In genomic region chr7:100817097-100817496, GRCh38 we compare ENCODE assay signal across 22 cellular contexts. TPM values are rescaled to one million over a fixed set of nuclear protein-coding genes. Genes with fewer than 3 reads are reported as not detected.
A peak's percentile ranks its signal among the peaks of the same experiment; 100 is the strongest.
DNase-seq lines count a peak whose midpoint lies in the region; ATAC-seq, FAIRE-seq and TF ChIP-seq lines count a peak whose summit lies in the region.
"Had no signal": no experiment of that assay in that cellular context is flagged by ENCODE, and none has a peak within 500 bp of the region (broad histone marks: within the 10 kb centered on the region; RNA-seq: fewer than 3 reads in every experiment).

No MANE protein-coding gene starts in this region.

- no peak overlapping the region for H3K9ac ChIP-seq in K562 (ENCODE audit: insufficient read depth in 1 of 2, low read depth in 2 of 2, low read length in 2 of 2)
- H3K9ac ChIP-seq: GM23248, KMS-11 had no signal

- H3K27me3 ChIP-seq in K562 (ENCODE audit: control insufficient read depth in 2 of 2, insufficient read depth in 2 of 2, low read length in 2 of 2), result no peaks in the 10 kb centered on the region
- H3K27me3 ChIP-seq in ovary, result no peaks in the 10 kb centered on the region

- peak; percentile 2 for DNase-seq in D721Med (ENCODE audit: insufficient read length, low spot score)
- peak in 2 of 4 experiments; percentile 8 for DNase-seq in K562 (ENCODE audit: extremely low read depth in 1 of 4, low spot score in 3 of 4)
- DNase-seq in nephron progenitor cell, result no peak
- no peak for DNase-seq in stimulated activated naive B cell treated with anti-CD40 and anti-IgM and Interleukin-4, amounts not matched to agents 10 μg/mL and 1 μg/mL and 100 μg/mL, for 72 hours
- no peak for DNase-seq in activated T-cell treated with anti-CD3 and anti-CD28 coated beads, Interleukin-2, amount 50 U/mL, for 72 hours
- no peak for DNase-seq in ovary
- DNase-seq: ACHN; AML-193; Calu3; CD4-positive, alpha-beta memory T cell; GM23248; HFFc6 had no signal

- H3K36me3 ChIP-seq in K562 (ENCODE audit: control insufficient read depth, insufficient read depth, low read length), result peaks cover 96% of the 10 kb centered on the region
- H3K36me3 ChIP-seq in ovary, result no peaks in the 10 kb centered on the region

- no peaks in the 10 kb centered on the region for H4K20me1 ChIP-seq in K562 (replicated peaks; ENCODE audit: control insufficient read depth, insufficient read depth, low read length)

- TF ChIP-seq EP300 in K562 (IDR thresholded peaks at IDR 0.05; ENCODE audit: low read length) (no peak), ovary (IDR thresholded peaks at IDR 0.05) (no peak)

- POLR2A ChIA-PET in K562 (lab: Yijun Ruan, JAX), result interaction anchor here (0.8 to 1.6 kb wide), 4 partner anchors 12 to 15 kb away, joined by 3 to 7 read pairs (median 4); no protein-coding TSS in a partner anchor

- H3K9me1 ChIP-seq in K562 (ENCODE audit: control insufficient read depth, insufficient read depth, low read length), result no peaks in the 10 kb centered on the region

- no peaks in the 10 kb centered on the region for H3K27me3 Mint-ChIP-seq in nephron progenitor cell (ENCODE audit: low read depth, poor library complexity)
- no peaks in the 10 kb centered on the region for H3K27me3 Mint-ChIP-seq in stimulated activated naive B cell treated with anti-CD40 and anti-IgM and Interleukin-4, amounts not matched to agents 10 μg/mL and 1 μg/mL and 100 μg/mL, for 72 hours
- H3K27me3 Mint-ChIP-seq in activated T-cell treated with anti-CD3 and anti-CD28 coated beads, Interleukin-2, amount 50 U/mL, for 72 hours (ENCODE audit: low read depth), result no peaks in the 10 kb centered on the region
- H3K27me3 Mint-ChIP-seq: CD4-positive, alpha-beta memory T cell had no signal

- H3K36me3 Mint-ChIP-seq in nephron progenitor cell (ENCODE audit: low read depth), result peaks cover 71% of the 10 kb centered on the region
- H3K36me3 Mint-ChIP-seq in stimulated activated naive B cell treated with anti-CD40 and anti-IgM and Interleukin-4, amounts not matched to agents 10 μg/mL and 1 μg/mL and 100 μg/mL, for 72 hours, result peaks cover 4% of the 10 kb centered on the region in 2 donors
- H3K36me3 Mint-ChIP-seq in activated T-cell treated with anti-CD3 and anti-CD28 coated beads, Interleukin-2, amount 50 U/mL, for 72 hours (ENCODE audit: insufficient read depth in 2 of 2), result no peaks in the 10 kb centered on the region

- H3K27ac ChIP-seq in K562 (ENCODE audit: extremely low read depth, low read depth, low read length) (no peak overlapping the region), ovary (no peak overlapping the region)
- H3K27ac ChIP-seq: GM23248, KMS-11 had no signal

- H3K9me3 Mint-ChIP-seq in nephron progenitor cell, result no peaks in the 10 kb centered on the region
- H3K9me3 Mint-ChIP-seq in stimulated activated naive B cell treated with anti-CD40 and anti-IgM and Interleukin-4, amounts not matched to agents 10 μg/mL and 1 μg/mL and 100 μg/mL, for 72 hours, result no peaks in the 10 kb centered on the region
- H3K9me3 Mint-ChIP-seq in activated T-cell treated with anti-CD3 and anti-CD28 coated beads, Interleukin-2, amount 50 U/mL, for 72 hours, result no peaks in the 10 kb centered on the region
- H3K9me3 Mint-ChIP-seq: CD4-positive, alpha-beta memory T cell; HFFc6 had no signal

- H3K4me2 ChIP-seq in K562 (ENCODE audit: insufficient read depth, low read length), result no peak overlapping the region
- H3K4me2 ChIP-seq: KMS-11 had no signal

- intact Hi-C loops in K562 (cut with micrococcal nuclease) (no loop called here), ovary (cut with DNase I) (no loop called here)

- no peak overlapping the region for H3K4me3 Mint-ChIP-seq in nephron progenitor cell
- H3K4me3 Mint-ChIP-seq in stimulated activated naive B cell treated with anti-CD40 and anti-IgM and Interleukin-4, amounts not matched to agents 10 μg/mL and 1 μg/mL and 100 μg/mL, for 72 hours, result no peak overlapping the region
- no peak overlapping the region for H3K4me3 Mint-ChIP-seq in activated T-cell treated with anti-CD3 and anti-CD28 coated beads, Interleukin-2, amount 50 U/mL, for 72 hours
- H3K4me3 Mint-ChIP-seq: CD14-positive monocyte; CD4-positive, alpha-beta memory T cell; HFFc6 had no signal

- H3K27ac Mint-ChIP-seq in nephron progenitor cell, result peak overlapping the region; percentile 89
- H3K27ac Mint-ChIP-seq in stimulated activated naive B cell treated with anti-CD40 and anti-IgM and Interleukin-4, amounts not matched to agents 10 μg/mL and 1 μg/mL and 100 μg/mL, for 72 hours, result peak overlapping the region; percentile 37
- no peak overlapping the region for H3K27ac Mint-ChIP-seq in activated T-cell treated with anti-CD3 and anti-CD28 coated beads, Interleukin-2, amount 50 U/mL, for 72 hours
- H3K27ac Mint-ChIP-seq: HFFc6 had no signal

- 94% methylated on average over 19 of the region's 19 CpGs for WGBS in K562 (ENCODE audit: insufficient coverage, low coverage, missing lambda C conversion rate)
- 96 to 97% (median 97%) methylated on average over 19 of the region's 19 CpGs for WGBS in ovary, 3 donors

- H3K4me1 ChIP-seq in K562 (replicated peaks in 1 of 2; ENCODE audit: control insufficient read depth in 2 of 2, insufficient read depth in 2 of 2, low read length in 2 of 2), result peaks cover 0 to 27% of the 10 kb centered on the region in 2 experiments; a peak in 3 of 5 replicates
- no peaks in the 10 kb centered on the region for H3K4me1 ChIP-seq in ovary (ENCODE audit: insufficient read depth)

- no peak overlapping the region for H2AFZ ChIP-seq in K562 (ENCODE audit: low read depth, low read length)
- H2AFZ ChIP-seq: GM23248 had no signal

- ATAC-seq in K562, result no peak
- ATAC-seq in stimulated activated naive B cell treated with anti-CD40 and anti-IgM and Interleukin-4, amounts not matched to agents 10 μg/mL and 1 μg/mL and 100 μg/mL, for 72 hours (replicated peaks), result no peak
- no peak for ATAC-seq in activated T-cell treated with anti-CD3 and anti-CD28 coated beads, Interleukin-2, amount 50 U/mL, for 72 hours (replicated peaks in 1 of 2)
- ATAC-seq in GM21367 (IDR thresholded peaks at IDR 0.05; ENCODE audit: unreplicated experiment), result no peak
- ATAC-seq in HG02759 (IDR thresholded peaks at IDR 0.05; ENCODE audit: unreplicated experiment), result no peak
- ATAC-seq: HCT116 had no signal

- no peaks in the 10 kb centered on the region for H3K79me2 ChIP-seq in K562 (ENCODE audit: control insufficient read depth, insufficient read depth, low read length)

- H3K4me3 ChIP-seq in K562 (no peak overlapping the region), ovary (no peak overlapping the region)
- H3K4me3 ChIP-seq: GM23248 had no signal

- no peak for FAIRE-seq in D721Med (lab: Jason Lieb, UNC)
- no peak for FAIRE-seq in K562 (lab: Jason Lieb, UNC)
- FAIRE-seq: A204.1, G401.6, GM12891, GM19239, H54 had no signal

- in situ Hi-C loops in K562 (cut with MboI), result no loop called here

- no peak for TF ChIP-seq RAD21 in K562 (CRISPR knock-in tag; conservative IDR thresholded peaks at IDR 0.05 in 1 of 2, IDR thresholded peaks at IDR 0.05 in 1 of 2)

- H3K4me1 Mint-ChIP-seq in nephron progenitor cell, result no peaks in the 10 kb centered on the region
- no peaks in the 10 kb centered on the region for H3K4me1 Mint-ChIP-seq in stimulated activated naive B cell treated with anti-CD40 and anti-IgM and Interleukin-4, amounts not matched to agents 10 μg/mL and 1 μg/mL and 100 μg/mL, for 72 hours
- H3K4me1 Mint-ChIP-seq in activated T-cell treated with anti-CD3 and anti-CD28 coated beads, Interleukin-2, amount 50 U/mL, for 72 hours (ENCODE audit: low read depth), result no peaks in the 10 kb centered on the region

- no peaks in the 10 kb centered on the region for H3K9me3 ChIP-seq in K562 (replicated peaks; ENCODE audit: control insufficient read depth, insufficient read depth, low read depth, low read length)
- no peaks in the 10 kb centered on the region for H3K9me3 ChIP-seq in ovary

- no peak for TF ChIP-seq CTCF in D721Med (IDR thresholded peaks at IDR 0.05; ENCODE audit: insufficient read depth, missing control alignments)
- no peak for TF ChIP-seq CTCF in K562 (IDR thresholded peaks at IDR 0.05 in 2 of 3, conservative IDR thresholded peaks at IDR 0.05 in 1 of 3; ENCODE audit: insufficient read depth in 2 of 3, low read depth in 1 of 3, low read length in 3 of 3)
- TF ChIP-seq CTCF in nephron progenitor cell (IDR thresholded peaks at IDR 0.05), result no peak
- no peak for TF ChIP-seq CTCF in ovary (IDR thresholded peaks at IDR 0.05)

- no peak; the same call in 1 of the 2 replicates for TF ChIP-seq POLR2A in K562 (conservative IDR thresholded peaks at IDR 0.05)
- no peak for TF ChIP-seq POLR2A in ovary (IDR thresholded peaks at IDR 0.05)

- CTCF ChIA-PET in K562 (lab: Yijun Ruan, JAX; ENCODE audit: low intra/inter-chr PET ratio), result no interaction called here

- no TSS peak for BruUV-seq in K562 (replicated peaks; lab: Mats Ljungman, UMichigan)

RNA-seq across cellular contexts. Expression of gene EPHB4, which starts 10.2 kb away (rescaled TPM):
- total RNA-seq in K562 (2011; cell fraction: chromatin; rRNA removed; ENCODE audit: low replicate concordance), result 106 and 250 TPM in 2 replicates
- total RNA-seq in K562 (2011; cell fraction: nucleolus; rRNA removed), result 202 and 205 TPM in 2 replicates
- total RNA-seq in K562 (2011; cell fraction: nucleoplasm; rRNA removed), result 138 and 149 TPM in 2 replicates
- 65.2 and 85.5 TPM in 2 replicates for total RNA-seq in K562 (2014; rRNA removed)
- total RNA-seq in K562 (2014; rRNA removed; fragmentation: Illumina TruSeq; extraction: Trizol), result 26.4 and 34.2 TPM in 2 replicates
- 44.9 and 45.9 TPM in 2 replicates for total RNA-seq in K562 (2015; rRNA removed; fragmentation: Illumina TruSeq; extraction: Trizol)
- 81.5 and 82.1 TPM in 2 replicates for total RNA-seq in K562 (2021)
- polyA plus RNA-seq in K562 (2011; rRNA removed), result 37.7 and 37.9 TPM in 2 replicates
- polyA plus RNA-seq in K562 (2011; cell fraction: cytosol; rRNA removed), result 44.9 and 59.3 TPM in 2 replicates
- polyA plus RNA-seq in K562 (2011; cell fraction: nucleus; rRNA removed), result 50.6 and 88.1 TPM in 2 replicates
- 38.4 and 60.7 TPM in 2 replicates for polyA plus RNA-seq in K562 (2012)
- 36.4 and 55.3 TPM in 2 replicates for polyA plus RNA-seq in K562 (2014; fragmentation: Illumina TruSeq; extraction: Trizol)
- polyA plus RNA-seq in K562 (2014; fragmentation: Nextera tagmentation; extraction: Ambion mirVana), result 1 to 10 TPM; 1.2 to 1.5 TPM
- 47.0 and 50.6 TPM in 2 replicates for polyA plus RNA-seq in K562 (2014; rRNA removed)
- polyA minus RNA-seq in K562 (2011; rRNA and poly(A)+ RNA removed), result 45.6 and 89.1 TPM in 2 replicates
- polyA minus RNA-seq in K562 (2011; cell fraction: cytosol; rRNA and poly(A)+ RNA removed), result 46.9 and 57.9 TPM in 2 replicates
- polyA minus RNA-seq in K562 (2011; cell fraction: nucleus; rRNA and poly(A)+ RNA removed), result 28.0 and 29.8 TPM in 2 replicates
- 1 to 10 TPM; 2.4 to 3.4 TPM for total RNA-seq in activated T-cell treated with anti-CD3 and anti-CD28 coated beads, Interleukin-2, amount 50 U/mL, for 72 hours
- 100 to 1,000 TPM in 3 of 7 donors, 10 to 100 TPM in 4; 31.0 to 119 (median 89.8) TPM for total RNA-seq in ovary
- polyA plus RNA-seq in ovary, result 10 to 100 TPM; 24.4 to 38.2 TPM

RNA-seq across cellular contexts. Expression of gene SLC12A9, which starts 35.4 kb away (rescaled TPM):
- 27.9 and 65.1 TPM in 2 replicates for total RNA-seq in K562 (2011; cell fraction: chromatin; rRNA removed; ENCODE audit: low replicate concordance)
- total RNA-seq in K562 (2011; cell fraction: nucleolus; rRNA removed), result 41.7 and 43.0 TPM in 2 replicates
- 36.7 and 51.5 TPM in 2 replicates for total RNA-seq in K562 (2011; cell fraction: nucleoplasm; rRNA removed)
- total RNA-seq in K562 (2014; rRNA removed) (10.7 and 13.8 TPM in 2 replicates), K562 (2014; rRNA removed; fragmentation: Illumina TruSeq; extraction: Trizol) (3.3 and 6.1 TPM in 2 replicates), K562 (2015; rRNA removed; fragmentation: Illumina TruSeq; extraction: Trizol) (7.9 and 10.7 TPM in 2 replicates), K562 (2021) (18.7 and 20.2 TPM in 2 replicates), ovary (10 to 100 TPM; 10.1 to 31.8 (median 26.9) TPM)
- polyA plus RNA-seq in K562 (2011; rRNA removed) (8.4 and 10.6 TPM in 2 replicates), K562 (2014; fragmentation: Illumina TruSeq; extraction: Trizol) (11.7 and 13.7 TPM in 2 replicates), K562 (2014; fragmentation: Nextera tagmentation; extraction: Ambion mirVana) (under 1 TPM; 0.06 to 0.17 TPM), K562 (2014; rRNA removed) (14.6 and 15.6 TPM in 2 replicates), ovary (10 to 100 TPM in 1 of 2 donors, 1 to 10 TPM in 1; 4.7 to 20.9 TPM)
- polyA plus RNA-seq in K562 (2011; cell fraction: cytosol; rRNA removed), result 7.7 and 17.8 TPM in 2 replicates
- 38.4 and 65.5 TPM in 2 replicates for polyA plus RNA-seq in K562 (2011; cell fraction: nucleus; rRNA removed)
- polyA plus RNA-seq in K562 (2012), result 14.9 and 15.6 TPM in 2 replicates
- polyA minus RNA-seq in K562 (2011; rRNA and poly(A)+ RNA removed), result 3.3 and 4.6 TPM in 2 replicates
- polyA minus RNA-seq in K562 (2011; cell fraction: cytosol; rRNA and poly(A)+ RNA removed), result 8.4 and 8.9 TPM in 2 replicates
- polyA minus RNA-seq in K562 (2011; cell fraction: nucleus; rRNA and poly(A)+ RNA removed), result 5.8 and 7.0 TPM in 2 replicates
- 10 to 100 TPM; 17.6 to 20.1 TPM for total RNA-seq in activated T-cell treated with anti-CD3 and anti-CD28 coated beads, Interleukin-2, amount 50 U/mL, for 72 hours

RNA-seq across cellular contexts. Expression of gene TRIP6, which starts 50.1 kb away (rescaled TPM):
- total RNA-seq in K562 (2011; cell fraction: chromatin; rRNA removed; ENCODE audit: low replicate concordance), result 66.0 and 118 TPM in 2 replicates
- 92.2 and 99.2 TPM in 2 replicates for total RNA-seq in K562 (2011; cell fraction: nucleolus; rRNA removed)
- 66.9 and 80.3 TPM in 2 replicates for total RNA-seq in K562 (2011; cell fraction: nucleoplasm; rRNA removed)
- 104 and 108 TPM in 2 replicates for total RNA-seq in K562 (2014; rRNA removed)
- total RNA-seq in K562 (2014; rRNA removed; fragmentation: Illumina TruSeq; extraction: Trizol), result 28.3 and 28.9 TPM in 2 replicates
- 85.7 and 90.5 TPM in 2 replicates for total RNA-seq in K562 (2015; rRNA removed; fragmentation: Illumina TruSeq; extraction: Trizol)
- total RNA-seq in K562 (2021), result 141 and 148 TPM in 2 replicates
- 48.5 and 54.0 TPM in 2 replicates for polyA plus RNA-seq in K562 (2011; rRNA removed)
- polyA plus RNA-seq in K562 (2011; cell fraction: cytosol; rRNA removed), result 55.2 and 103 TPM in 2 replicates
- 104 and 125 TPM in 2 replicates for polyA plus RNA-seq in K562 (2011; cell fraction: nucleus; rRNA removed)
- polyA plus RNA-seq in K562 (2012), result 96.4 and 111 TPM in 2 replicates
- 35.6 and 78.2 TPM in 2 replicates for polyA plus RNA-seq in K562 (2014; fragmentation: Illumina TruSeq; extraction: Trizol)
- 10 to 100 TPM in 1 of 2 experiments, 1 to 10 TPM in 1; 5.9 to 12.0 TPM for polyA plus RNA-seq in K562 (2014; fragmentation: Nextera tagmentation; extraction: Ambion mirVana)
- polyA plus RNA-seq in K562 (2014; rRNA removed), result 103 and 112 TPM in 2 replicates
- 16.6 and 36.4 TPM in 2 replicates for polyA minus RNA-seq in K562 (2011; rRNA and poly(A)+ RNA removed)
- 27.3 and 36.2 TPM in 2 replicates for polyA minus RNA-seq in K562 (2011; cell fraction: cytosol; rRNA and poly(A)+ RNA removed)
- 31.2 and 31.5 TPM in 2 replicates for polyA minus RNA-seq in K562 (2011; cell fraction: nucleus; rRNA and poly(A)+ RNA removed)
- total RNA-seq in activated T-cell treated with anti-CD3 and anti-CD28 coated beads, Interleukin-2, amount 50 U/mL, for 72 hours, result 10 to 100 TPM; 28.3 to 31.5 TPM
- 10 to 100 TPM; 42.9 to 98.8 (median 82.0) TPM for total RNA-seq in ovary
- polyA plus RNA-seq in ovary, result 10 to 100 TPM; 17.3 to 72.5 TPM

RNA-seq across cellular contexts. Expression of gene SRRT, which starts 57.8 kb away (rescaled TPM):
- total RNA-seq in K562 (2011; cell fraction: chromatin; rRNA removed; ENCODE audit: low replicate concordance), result 448 and 751 TPM in 2 replicates
- total RNA-seq in K562 (2011; cell fraction: nucleolus; rRNA removed), result 282 and 327 TPM in 2 replicates
- total RNA-seq in K562 (2011; cell fraction: nucleoplasm; rRNA removed), result 310 and 324 TPM in 2 replicates
- total RNA-seq in K562 (2014; rRNA removed), result 155 and 156 TPM in 2 replicates
- total RNA-seq in K562 (2014; rRNA removed; fragmentation: Illumina TruSeq; extraction: Trizol), result 51.8 and 71.6 TPM in 2 replicates
- total RNA-seq in K562 (2015; rRNA removed; fragmentation: Illumina TruSeq; extraction: Trizol), result 80.6 and 84.4 TPM in 2 replicates
- 238 and 263 TPM in 2 replicates for total RNA-seq in K562 (2021)
- 36.5 and 68.2 TPM in 2 replicates for polyA plus RNA-seq in K562 (2011; rRNA removed)
- 31.1 and 47.3 TPM in 2 replicates for polyA plus RNA-seq in K562 (2011; cell fraction: cytosol; rRNA removed)
- polyA plus RNA-seq in K562 (2011; cell fraction: nucleus; rRNA removed), result 397 and 581 TPM in 2 replicates
- 151 and 218 TPM in 2 replicates for polyA plus RNA-seq in K562 (2012)
- polyA plus RNA-seq in K562 (2014; fragmentation: Illumina TruSeq; extraction: Trizol), result 143 and 145 TPM in 2 replicates
- polyA plus RNA-seq in K562 (2014; fragmentation: Nextera tagmentation; extraction: Ambion mirVana), result 10 to 100 TPM; 10.3 to 16.7 TPM
- 140 and 171 TPM in 2 replicates for polyA plus RNA-seq in K562 (2014; rRNA removed)
- polyA minus RNA-seq in K562 (2011; rRNA and poly(A)+ RNA removed), result 33.4 and 36.1 TPM in 2 replicates
- polyA minus RNA-seq in K562 (2011; cell fraction: cytosol; rRNA and poly(A)+ RNA removed), result 63.2 and 87.3 TPM in 2 replicates
- 122 and 159 TPM in 2 replicates for polyA minus RNA-seq in K562 (2011; cell fraction: nucleus; rRNA and poly(A)+ RNA removed)
- total RNA-seq in activated T-cell treated with anti-CD3 and anti-CD28 coated beads, Interleukin-2, amount 50 U/mL, for 72 hours, result 100 to 1,000 TPM; 140 to 145 TPM
- total RNA-seq in ovary, result 100 to 1,000 TPM in 5 of 7 donors, 10 to 100 TPM in 2; 74.2 to 191 (median 149) TPM
- 100 to 1,000 TPM in 1 of 2 donors, 10 to 100 TPM in 1; 45.8 to 111 TPM for polyA plus RNA-seq in ovary

Comparison
In these comparisons a context has a peak if more than half of its experiments do, and no peak if none do; other contexts are left out.
1. RNA of gene EPHB4, which starts 10.2 kb away (total RNA-seq): 31.0 to 119 TPM in ovary and 26.4 to 250 TPM in K562; 2.4 to 3.4 TPM in activated T-cell treated with anti-CD3 and anti-CD28 coated beads, Interleukin-2, amount 50 U/mL, for 72 hours; every median in the first group is over 4 times any median in the second.